In genomic region chr18:54224379-54225014, GRCh38 we compare ENCODE assay signal across 8 cellular contexts. TPM values are rescaled to one million over a fixed set of nuclear protein-coding genes. Genes with fewer than 3 reads are reported as not detected.
A peak's percentile ranks its signal among the peaks of the same experiment; 100 is the strongest.
DNase-seq lines count a peak whose midpoint lies in the region; ATAC-seq lines count a peak whose summit lies in the region.

Gene MBD2, minus strand, starts transcription at chr18:54224669. Its CDS starts 110 bp downstream, at chr18:54224559.

- peak; percentile 99 for DNase-seq in COLO668 (lab: John Stamatoyannopoulos, UW; ENCODE audit: unreplicated experiment)
- DNase-seq in HS-5 (ENCODE audit: low read depth): peak; percentile 45
- peak; percentile 87 for DNase-seq in NK-92 treated with Interleukin-12 subunit alpha and Interleukin-12 subunit beta, amount 100 ng/mL, for 24 hours (lab: John Stamatoyannopoulos, UW)
- peak; percentile 90 to 93 (median 91) for DNase-seq in effector memory CD4-positive, alpha-beta T cell
- peak; percentile 96 for DNase-seq in medulla oblongata (ENCODE audit: extremely low spot score)
- peak; percentile 87 for DNase-seq in stimulated activated CD8-positive, alpha-beta memory T cell treated with anti-CD3 and anti-CD28 coated beads, Interleukin-12 subunit alpha, Interleukin-12 subunit beta, amount 100 ng/mL, for 1 hour (ENCODE audit: low read depth)

- H3K4me3 ChIP-seq in effector memory CD4-positive, alpha-beta T cell (ENCODE audit: insufficient read depth, low read depth, low read length, poor library complexity, severe bottlenecking): peak within 1 kb of the TSS; percentile 69

- no peaks in the 10 kb centered on the region for H3K27me3 ChIP-seq in effector memory CD4-positive, alpha-beta T cell (replicated peaks; ENCODE audit: control insufficient read depth, insufficient read depth, low read length, poor library complexity, severe bottlenecking)

- no peaks in the 10 kb centered on the region for H3K9me3 ChIP-seq in effector memory CD4-positive, alpha-beta T cell (ENCODE audit: control insufficient read depth, low read length)

- CTCF ChIA-PET in activated CD8-positive, alpha-beta memory T cell treated with anti-CD3 and anti-CD28 coated beads for 36 hours (lab: Charles Lee): interaction anchor here (0.9 kb wide), 1 partner anchor 19 kb away, joined by 3 read pairs; no protein-coding TSS in a partner anchor

- peak; percentile 95 for ATAC-seq in GM19468 (IDR thresholded peaks at IDR 0.05; ENCODE audit: extremely low read depth, unreplicated experiment)

- POLR2A ChIA-PET in activated CD8-positive, alpha-beta memory T cell treated with anti-CD3 and anti-CD28 coated beads for 36 hours (lab: Charles Lee): interaction anchor here (0.6 to 1.1 kb wide), 2 partner anchors 46 to 57 kb away, joined by 3 to 4 read pairs; no protein-coding TSS in a partner anchor

- H3K27ac ChIP-seq in effector memory CD4-positive, alpha-beta T cell (ENCODE audit: insufficient read depth, low read length, poor library complexity, severe bottlenecking): peak within 1 kb of the TSS; percentile 70

- peaks cover 15% of the 10 kb centered on the region for H3K4me1 ChIP-seq in effector memory CD4-positive, alpha-beta T cell (ENCODE audit: control insufficient read depth, insufficient read depth, low read length, poor library complexity, severe bottlenecking)

- no peaks in the 10 kb centered on the region for H3K36me3 ChIP-seq in effector memory CD4-positive, alpha-beta T cell (ENCODE audit: control insufficient read depth, insufficient read depth, low read length)

RNA-seq across cellular contexts. Expression of gene MBD2, which starts in this region (rescaled TPM):
- 100 to 1,000 TPM; 175 to 192 TPM for total RNA-seq in activated CD8-positive, alpha-beta memory T cell treated with anti-CD3 and anti-CD28 coated beads for 36 hours

Comparison
In these comparisons a context has a peak if more than half of its experiments do, and no peak if none do; other contexts are left out.
1. Peak in every context shown above with its lines: DNase-seq, ATAC-seq, H3K4me3 ChIP-seq and H3K27ac ChIP-seq.
2. DNase-seq: peak in every context shown above with its lines; median percentile 99 in COLO668; 96 in medulla oblongata; 91 in effector memory CD4-positive, alpha-beta T cell; 87 in NK-92 treated with Interleukin-12 subunit alpha and Interleukin-12 subunit beta, amount 100 ng/mL, for 24 hours; 87 in stimulated activated CD8-positive, alpha-beta memory T cell treated with anti-CD3 and anti-CD28 coated beads, Interleukin-12 subunit alpha, Interleukin-12 subunit beta, amount 100 ng/mL, for 1 hour; 45 in HS-5.